2 cellular contexts compared by ENCODE assay signal in genomic region chr11:125071408-125071807, GRCh38.
TF ChIP-seq lines count a peak whose summit lies in the region.

No MANE protein-coding gene starts in this region.

TF ChIP-seq in GM12878, 131 proteins besides CTCF, POLR2A, EP300 and RAD21:
- no peak for TF ChIP-seq BHLHE40 (IDR thresholded peaks at IDR 0.05; ENCODE audit: borderline replicate concordance in 1 of 2, low read depth in 2 of 2, low read length in 1 of 2)
- no peak for TF ChIP-seq TAF1 (IDR thresholded peaks at IDR 0.05; ENCODE audit: borderline replicate concordance, low read depth, low read length)
- no peak for TF ChIP-seq ZBTB11 (CRISPR knock-in tag; IDR thresholded peaks at IDR 0.05)
- TF ChIP-seq SPI1 (IDR thresholded peaks at IDR 0.05; ENCODE audit: borderline replicate concordance, insufficient read depth, low read depth, low read length): no peak
- TF ChIP-seq FOXM1 (IDR thresholded peaks at IDR 0.05; ENCODE audit: low read depth, low read length): no peak
- no peak for TF ChIP-seq ZNF274 (IDR thresholded peaks at IDR 0.05; ENCODE audit: insufficient read depth, insufficient read length)
- TF ChIP-seq E2F4 (IDR thresholded peaks at IDR 0.05; ENCODE audit: low read depth, low read length): no peak
- no peak for TF ChIP-seq ZBED1 (IDR thresholded peaks at IDR 0.05; ENCODE audit: borderline replicate concordance)
- TF ChIP-seq HSF1 (IDR thresholded peaks at IDR 0.05; ENCODE audit: low read depth, low read length): no peak
- no peak for TF ChIP-seq NR2C1 (IDR thresholded peaks at IDR 0.05)

TF ChIP-seq in liver, 16 proteins besides CTCF, POLR2A, EP300 and RAD21:
- TF ChIP-seq REST (IDR thresholded peaks at IDR 0.05) (no peak), HNF4G (IDR thresholded peaks at IDR 0.05) (no peak)
